32 cellular contexts compared by ENCODE assay signal in genomic region chr19:41518141-41518540, GRCh38. TPM values are rescaled to one million over a fixed set of nuclear protein-coding genes. Genes with fewer than 3 reads are reported as not detected.
"Had no signal": no experiment of that assay in that cellular context is flagged by ENCODE, and none has a peak within 500 bp of the region (broad histone marks: within the 10 kb centered on the region; RNA-seq: fewer than 3 reads in every experiment).

No MANE protein-coding gene starts in this region.

- DNase-seq: activated effector memory CD4-positive, alpha-beta T cell treated with anti-CD3 and anti-CD28 coated beads, Interleukin-2, amount 50 U/mL, for 16 hours; activated effector memory CD4-positive, alpha-beta T cell treated with Interleukin-2 at 50 U/mL for 16 hours; activated gamma-delta T cell; activated gamma-delta T cell treated with Interleukin-2 at 50 U/mL for 16 hours; activated naive CD4-positive, alpha-beta T cell; activated naive CD4-positive, alpha-beta T cell treated with anti-CD3 and anti-CD28 coated beads for 36 hours; activated naive CD4-positive, alpha-beta T cell treated with anti-CD3 and anti-CD28 coated beads, Interleukin-2, amount 10 ng/mL, durations not matched to agents 7 days and 5 days; activated naive CD4-positive, alpha-beta T cell treated with anti-CD3 and anti-CD28 coated beads, Interleukin-2, amount 50 U/mL, for 16 hours; activated naive CD4-positive, alpha-beta T cell treated with Interleukin-2 at 50 U/mL for 16 hours; activated naive CD8-positive, alpha-beta T cell treated with anti-CD3 and anti-CD28 coated beads for 36 hours; activated naive CD8-positive, alpha-beta T cell treated with anti-CD3 and anti-CD28 coated beads, Interleukin-2, amount 10 ng/mL, durations not matched to agents 7 days and 5 days; activated naive CD8-positive, alpha-beta T cell treated with anti-CD3 and anti-CD28 coated beads, Interleukin-2, amount 50 U/mL, for 24 hours; activated T-cell treated with anti-CD3 and anti-CD28 coated beads, Interleukin-2, amount 50 U/mL, for 1 hour; activated T-cell treated with anti-CD3 and anti-CD28 coated beads, Interleukin-2, amount 50 U/mL, for 24 hours; activated T-cell treated with anti-CD3 and anti-CD28 coated beads, Interleukin-2, amount 50 U/mL, for 4 hours; activated T-cell treated with anti-CD3 and anti-CD28 coated beads, Interleukin-2, amount 50 U/mL, for 48 hours; activated T-cell treated with anti-CD3 and anti-CD28 coated beads, Interleukin-2, amount 50 U/mL, for 72 hours; adrenal gland; amniotic stem cell; amygdala; anterior cingulate cortex; aorta; body of pancreas; brain microvascular endothelial cell; caudate nucleus; central memory CD4-positive, alpha-beta T cell; cerebellar nuclear complex had no signal

- ATAC-seq: activated naive CD4-positive, alpha-beta T cell treated with anti-CD3 and anti-CD28 coated beads, Interleukin-2, amount 50 U/mL, for 72 hours; activated naive CD8-positive, alpha-beta T cell treated with anti-CD3 and anti-CD28 coated beads, Interleukin-2, amount 50 U/mL, for 24 hours; activated T-cell treated with anti-CD3 and anti-CD28 coated beads, Interleukin-2, amount 50 U/mL, for 4 hours; activated T-cell treated with anti-CD3 and anti-CD28 coated beads, Interleukin-2, amount 50 U/mL, for 72 hours; activated T-helper 17 cell treated with anti-CD3 and anti-CD28 coated beads, Interleukin-2, amount 50 U/mL, for 72 hours; body of pancreas had no signal

RNA-seq across cellular contexts. Expression of gene CEACAM21, which starts 57.8 kb away (rescaled TPM):
- total RNA-seq: ascending aorta, bronchial epithelial cell, chondrocyte had no signal
